ENCODE assay signal across 9 cellular contexts in the genomic region with DNA sequence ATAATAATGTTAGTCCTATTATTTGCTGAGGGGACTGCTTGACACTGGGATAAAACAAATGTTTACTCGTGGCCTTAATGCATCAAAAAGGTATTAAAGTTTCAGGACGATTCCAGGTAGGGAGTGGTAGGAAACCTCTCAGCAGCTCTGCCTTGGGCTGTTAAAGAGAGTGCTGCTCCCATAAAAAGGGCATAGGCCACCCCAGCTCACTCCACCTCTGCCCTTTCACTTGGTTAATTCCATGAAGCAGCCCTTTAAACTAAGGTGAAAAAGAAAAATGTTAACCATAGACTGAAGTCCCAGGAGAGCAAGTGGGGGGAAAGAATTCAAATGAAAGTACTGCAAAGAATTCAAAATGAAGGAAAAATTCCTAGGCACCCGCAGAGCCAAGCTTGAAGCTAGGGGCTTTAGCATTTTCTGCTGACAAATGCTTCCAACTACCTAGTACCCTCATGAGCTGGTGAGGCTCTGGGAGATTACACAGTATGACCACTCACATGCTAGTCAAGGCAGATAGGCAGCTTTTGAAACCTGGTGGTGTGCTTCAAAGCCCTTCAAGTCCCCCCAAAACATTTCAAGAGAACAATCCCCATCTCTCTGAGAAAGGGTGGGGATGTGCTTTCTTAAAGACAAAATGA. TPM values are rescaled to one million over a fixed set of nuclear protein-coding genes. Genes with fewer than 3 reads are reported as not detected.
DNase-seq lines count a peak whose midpoint lies in the region; ATAC-seq and TF ChIP-seq lines count a peak whose summit lies in the region.
"Had no signal": no experiment of that assay in that cellular context is flagged by ENCODE, and none has a peak within 500 bp of the region (broad histone marks: within the 10 kb centered on the region; RNA-seq: fewer than 3 reads in every experiment).

No MANE protein-coding gene starts in this region.

- H3K27ac Mint-ChIP-seq in neural crest cell (ENCODE audit: unreplicated experiment) = peak overlapping the region; percentile 45
- no peak overlapping the region for H3K27ac Mint-ChIP-seq in progenitor cell of endocrine pancreas
- no peak overlapping the region for H3K27ac Mint-ChIP-seq in Calu3 (ENCODE audit: unreplicated experiment)

- H3K36me3 Mint-ChIP-seq in neural crest cell (ENCODE audit: low read depth) (no peaks in the 10 kb centered on the region), progenitor cell of endocrine pancreas (ENCODE audit: insufficient read depth) (no peaks in the 10 kb centered on the region), Calu3 (ENCODE audit: insufficient read depth, unreplicated experiment) (no peaks in the 10 kb centered on the region)

- BruUV-seq in Calu3 (replicated peaks; lab: Mats Ljungman, UMichigan) = no TSS peak

- CTCF ChIA-PET in Calu3 (lab: Charles Lee) = no interaction called here

- peaks cover 16% of the 10 kb centered on the region for H3K27me3 Mint-ChIP-seq in neural crest cell (ENCODE audit: low read depth)
- peaks cover 23% of the 10 kb centered on the region for H3K27me3 Mint-ChIP-seq in progenitor cell of endocrine pancreas
- H3K27me3 Mint-ChIP-seq in Calu3 (ENCODE audit: unreplicated experiment) = no peaks in the 10 kb centered on the region

- no peak overlapping the region for H3K4me3 Mint-ChIP-seq in neural crest cell
- no peak overlapping the region for H3K4me3 Mint-ChIP-seq in progenitor cell of endocrine pancreas (ENCODE audit: low read depth)
- H3K4me3 Mint-ChIP-seq in Calu3 (ENCODE audit: low read depth, unreplicated experiment) = no peak overlapping the region

- H3K4me1 Mint-ChIP-seq in neural crest cell = peaks cover 19% of the 10 kb centered on the region
- peaks cover 3% of the 10 kb centered on the region for H3K4me1 Mint-ChIP-seq in progenitor cell of endocrine pancreas (ENCODE audit: low read depth)
- peaks cover 8% of the 10 kb centered on the region for H3K4me1 Mint-ChIP-seq in Calu3 (ENCODE audit: low read depth, unreplicated experiment)

- H3K27ac ChIP-seq in angular gyrus (ENCODE audit: low read depth, low read length) = peak overlapping the region; percentile 49
- H3K27ac ChIP-seq: HL-60 had no signal

- TF ChIP-seq CTCF in neural crest cell (conservative IDR thresholded peaks at IDR 0.05) (no peak), progenitor cell of endocrine pancreas (IDR thresholded peaks at IDR 0.05; ENCODE audit: unreplicated experiment) (no peak), Calu3 (IDR thresholded peaks at IDR 0.05; ENCODE audit: unreplicated experiment) (no peak)

- ATAC-seq in GM18858 (IDR thresholded peaks at IDR 0.05; ENCODE audit: unreplicated experiment) (peak; percentile 10), HG02642 (IDR thresholded peaks at IDR 0.05; ENCODE audit: poor library complexity, unreplicated experiment) (peak; percentile 25)

- no peaks in the 10 kb centered on the region for H3K9me3 Mint-ChIP-seq in neural crest cell
- H3K9me3 Mint-ChIP-seq in progenitor cell of endocrine pancreas (ENCODE audit: low read depth) = no peaks in the 10 kb centered on the region
- no peaks in the 10 kb centered on the region for H3K9me3 Mint-ChIP-seq in Calu3 (ENCODE audit: low read depth, unreplicated experiment)

- intact Hi-C loops in Calu3 (cut with micrococcal nuclease; ENCODE audit: unreplicated experiment) = no loop called here

- DNase-seq in neural crest cell (ENCODE audit: low read depth, low spot score) (no peak), progenitor cell of endocrine pancreas (ENCODE audit: low spot score, unreplicated experiment) (no peak), NCI-H1694 treated with DMSO at 0.1 percent for 48 hours (lab: John Stamatoyannopoulos, UW) (no peak), HT-29 (ENCODE audit: low spot score) (no peak), Calu3 (no peak)

RNA-seq across cellular contexts. Expression of a gene that starts 8.5 kb away (rescaled TPM):
- 0.19 and 0.20 TPM in 2 replicates for total RNA-seq in neural crest cell
- 0.47 and 0.57 TPM in 2 replicates for total RNA-seq in progenitor cell of endocrine pancreas
- 4.0 and 4.4 TPM in 2 replicates for total RNA-seq in HT-29 (2014; rRNA removed; shearing (Covaris generic))
- total RNA-seq in Calu3 (2022) = 0.81 and 0.87 TPM in 2 replicates
